18 cellular contexts compared by ENCODE assay signal in genomic region chr12:12871587-12872138, GRCh38. TPM values are rescaled to one million over a fixed set of nuclear protein-coding genes. Genes with fewer than 3 reads are reported as not detected.
DNase-seq lines count a peak whose midpoint lies in the region; ATAC-seq and TF ChIP-seq lines count a peak whose summit lies in the region.
"Had no signal": no experiment of that assay in that cellular context is flagged by ENCODE, and none has a peak within 500 bp of the region (broad histone marks: within the 10 kb centered on the region; RNA-seq: fewer than 3 reads in every experiment).

No MANE protein-coding gene starts in this region.

- H3K27me3 Mint-ChIP-seq in progenitor cell of endocrine pancreas (no peaks in the 10 kb centered on the region), nephron progenitor cell (ENCODE audit: low read depth, poor library complexity) (no peaks in the 10 kb centered on the region)
- no peaks in the 10 kb centered on the region for H3K27me3 Mint-ChIP-seq in stimulated activated naive CD8-positive, alpha-beta T cell treated with anti-CD3 and anti-CD28 coated beads, Interleukin-15, amount 100 ng/mL, for 72 hours
- H3K27me3 Mint-ChIP-seq: activated T-helper 17 cell treated with anti-CD3 and anti-CD28 coated beads, Interleukin-2, amount 50 U/mL, for 72 hours; naive B cell had no signal

- ATAC-seq in RWPE2 (ENCODE audit: low read depth) (no peak), right cardiac atrium (no peak)
- no peak for ATAC-seq in stimulated activated naive CD8-positive, alpha-beta T cell treated with anti-CD3 and anti-CD28 coated beads, Interleukin-15, amount 100 ng/mL, for 72 hours
- ATAC-seq: activated CD4-positive, CD25-positive, alpha-beta regulatory T cell treated with anti-CD3 and anti-CD28 coated beads, Interleukin-2, amount 50 U/mL, for 24 hours; activated T-helper 17 cell treated with anti-CD3 and anti-CD28 coated beads, Interleukin-2, amount 50 U/mL, for 72 hours had no signal

- peaks cover 35% of the 10 kb centered on the region for H3K4me1 ChIP-seq in RWPE2 (ENCODE audit: insufficient read depth, poor library complexity, severe bottlenecking)
- H3K4me1 ChIP-seq in fibroblast of lung (ENCODE audit: control insufficient read depth, extremely low read depth, insufficient read depth, low read length) = peaks cover 20% of the 10 kb centered on the region
- H3K4me1 ChIP-seq in right cardiac atrium (ENCODE audit: control insufficient read depth, insufficient read depth, low read length) = no peaks in the 10 kb centered on the region
- H3K4me1 ChIP-seq: tibial nerve had no signal

- TF ChIP-seq CTCF in C4-2B (conservative IDR thresholded peaks at IDR 0.05) = no peak
- TF ChIP-seq CTCF in RWPE2 (IDR thresholded peaks at IDR 0.05; ENCODE audit: poor library complexity, severe bottlenecking) = no peak
- TF ChIP-seq CTCF in fibroblast of lung (conservative IDR thresholded peaks at IDR 0.05 in 1 of 2, IDR thresholded peaks at IDR 0.05 in 1 of 2; ENCODE audit: low read depth in 1 of 2, low read length in 2 of 2) = no peak
- no peak for TF ChIP-seq CTCF in progenitor cell of endocrine pancreas (IDR thresholded peaks at IDR 0.05; ENCODE audit: unreplicated experiment)
- no peak for TF ChIP-seq CTCF in nephron progenitor cell (IDR thresholded peaks at IDR 0.05)

- H3K4me2 ChIP-seq in fibroblast of lung (ENCODE audit: extremely low read depth, insufficient read depth, low read length) = no peak overlapping the region

- H3K27ac ChIP-seq in C4-2B = peak overlapping the region; percentile 85
- peak overlapping the region; percentile 97 for H3K27ac ChIP-seq in RWPE2 (ENCODE audit: poor library complexity, severe bottlenecking)
- H3K27ac ChIP-seq in fibroblast of lung (ENCODE audit: insufficient read depth, low read length) = peak overlapping the region; percentile 94
- H3K27ac ChIP-seq in right cardiac atrium (ENCODE audit: low read length) = no peak overlapping the region
- H3K27ac ChIP-seq: spleen, tibial nerve had no signal

- peaks cover 32% of the 10 kb centered on the region for H3K4me1 Mint-ChIP-seq in progenitor cell of endocrine pancreas (ENCODE audit: low read depth)
- H3K4me1 Mint-ChIP-seq in nephron progenitor cell = peaks cover 25% of the 10 kb centered on the region
- H3K4me1 Mint-ChIP-seq in stimulated activated naive CD8-positive, alpha-beta T cell treated with anti-CD3 and anti-CD28 coated beads, Interleukin-15, amount 100 ng/mL, for 72 hours = no peaks in the 10 kb centered on the region
- H3K4me1 Mint-ChIP-seq: activated T-helper 17 cell treated with anti-CD3 and anti-CD28 coated beads, Interleukin-2, amount 50 U/mL, for 72 hours had no signal

- H4K20me1 ChIP-seq in fibroblast of lung (ENCODE audit: control insufficient read depth, extremely low read depth, insufficient read depth, low read length) = no peaks in the 10 kb centered on the region

- H3K79me2 ChIP-seq in fibroblast of lung (ENCODE audit: control insufficient read depth, insufficient read depth, low read length) = no peaks in the 10 kb centered on the region

- H3K4me3 Mint-ChIP-seq in progenitor cell of endocrine pancreas (ENCODE audit: low read depth) (peak overlapping the region; percentile 43), nephron progenitor cell (no peak overlapping the region)
- no peak overlapping the region for H3K4me3 Mint-ChIP-seq in stimulated activated naive CD8-positive, alpha-beta T cell treated with anti-CD3 and anti-CD28 coated beads, Interleukin-15, amount 100 ng/mL, for 72 hours
- H3K4me3 Mint-ChIP-seq: activated T-helper 17 cell treated with anti-CD3 and anti-CD28 coated beads, Interleukin-2, amount 50 U/mL, for 72 hours had no signal

- 91% methylated on average over 6 of the region's 6 CpGs for WGBS in right cardiac atrium

- H3K36me3 Mint-ChIP-seq in progenitor cell of endocrine pancreas (ENCODE audit: insufficient read depth) = peaks cover 13% of the 10 kb centered on the region
- peaks cover 21% of the 10 kb centered on the region for H3K36me3 Mint-ChIP-seq in nephron progenitor cell (ENCODE audit: low read depth)

- H2AFZ ChIP-seq in fibroblast of lung (ENCODE audit: low read length) = no peak overlapping the region

- DNase-seq in RWPE2 (ENCODE audit: low spot score) = no peak
- no peak for DNase-seq in fibroblast of lung (ENCODE audit: low read depth in 2 of 2)
- no peak for DNase-seq in progenitor cell of endocrine pancreas (ENCODE audit: low spot score, unreplicated experiment)
- DNase-seq in GM19240 (ENCODE audit: insufficient read length, low spot score) = no peak
- no peak for DNase-seq in right cardiac atrium
- no peak for DNase-seq in nephron progenitor cell
- DNase-seq in stimulated activated naive CD8-positive, alpha-beta T cell treated with anti-CD3 and anti-CD28 coated beads, Interleukin-15, amount 100 ng/mL, for 72 hours = no peak
- DNase-seq: caudate nucleus; effector memory CD4-positive, alpha-beta T cell; naive B cell; NCI-H510A treated with DMSO at 0.1 percent for 48 hours; posterior cingulate gyrus; SIG-M5; spleen had no signal

- intact Hi-C loops in right cardiac atrium (cut with DNase I) = no loop called here

- H3K9me3 Mint-ChIP-seq in progenitor cell of endocrine pancreas (ENCODE audit: low read depth) = peaks cover 3% of the 10 kb centered on the region
- H3K9me3 Mint-ChIP-seq in nephron progenitor cell = no peaks in the 10 kb centered on the region
- no peaks in the 10 kb centered on the region for H3K9me3 Mint-ChIP-seq in stimulated activated naive CD8-positive, alpha-beta T cell treated with anti-CD3 and anti-CD28 coated beads, Interleukin-15, amount 100 ng/mL, for 72 hours
- H3K9me3 Mint-ChIP-seq: activated T-helper 17 cell treated with anti-CD3 and anti-CD28 coated beads, Interleukin-2, amount 50 U/mL, for 72 hours; naive B cell had no signal

- no peaks in the 10 kb centered on the region for H3K27me3 ChIP-seq in RWPE2 (ENCODE audit: insufficient read depth, poor library complexity, severe bottlenecking)
- no peaks in the 10 kb centered on the region for H3K27me3 ChIP-seq in fibroblast of lung (ENCODE audit: control insufficient read depth, insufficient read depth, low read length)
- H3K27me3 ChIP-seq in right cardiac atrium (ENCODE audit: control insufficient read depth, insufficient read depth) = no peaks in the 10 kb centered on the region
- H3K27me3 ChIP-seq: spleen, tibial nerve had no signal

- H3K9me3 ChIP-seq in RWPE2 (ENCODE audit: severe bottlenecking) (no peaks in the 10 kb centered on the region), fibroblast of lung (ENCODE audit: control insufficient read depth, insufficient read depth, low read depth, low read length) (no peaks in the 10 kb centered on the region), right cardiac atrium (ENCODE audit: control insufficient read depth, low read length) (no peaks in the 10 kb centered on the region)
- H3K9me3 ChIP-seq: spleen, tibial nerve had no signal

- no peak overlapping the region for H3K9ac ChIP-seq in fibroblast of lung (ENCODE audit: insufficient read depth, low read length)

- H3K27ac Mint-ChIP-seq in progenitor cell of endocrine pancreas (peak overlapping the region; percentile 92), nephron progenitor cell (no peak overlapping the region)
- H3K27ac Mint-ChIP-seq in stimulated activated naive CD8-positive, alpha-beta T cell treated with anti-CD3 and anti-CD28 coated beads, Interleukin-15, amount 100 ng/mL, for 72 hours = no peak overlapping the region
- H3K27ac Mint-ChIP-seq: activated T-helper 17 cell treated with anti-CD3 and anti-CD28 coated beads, Interleukin-2, amount 50 U/mL, for 72 hours had no signal

- no peak overlapping the region for H3K4me3 ChIP-seq in RWPE2 (ENCODE audit: severe bottlenecking)
- no peak overlapping the region for H3K4me3 ChIP-seq in fibroblast of lung (replicated peaks in 1 of 4; ENCODE audit: control extremely low read depth in 1 of 4, insufficient read depth in 1 of 4, low read depth in 3 of 4, low read length in 4 of 4)
- H3K4me3 ChIP-seq in right cardiac atrium (ENCODE audit: low read length) = no peak overlapping the region
- H3K4me3 ChIP-seq: spleen, tibial nerve had no signal

- H3K36me3 ChIP-seq in RWPE2 (ENCODE audit: low read depth) = no peaks in the 10 kb centered on the region
- no peaks in the 10 kb centered on the region for H3K36me3 ChIP-seq in fibroblast of lung (ENCODE audit: control insufficient read depth, insufficient read depth, low read length)
- H3K36me3 ChIP-seq: spleen, tibial nerve had no signal

RNA-seq across cellular contexts. Expression of gene GPRC5A, which starts 19.7 kb away (rescaled TPM):
- 2.3 and 4.8 TPM in 2 replicates for total RNA-seq in fibroblast of lung
- 46.8 and 83.8 TPM in 2 replicates for polyA plus RNA-seq in fibroblast of lung
- 19.1 and 34.8 TPM in 2 replicates for polyA plus RNA-seq in fibroblast of lung (2012)
- polyA minus RNA-seq in fibroblast of lung (ENCODE audit: low replicate concordance) = 139 and 200 TPM in 2 replicates
- total RNA-seq in progenitor cell of endocrine pancreas = 4.0 and 7.1 TPM in 2 replicates
- 1 to 10 TPM; 1.3 to 8.0 (median 5.4) TPM for total RNA-seq in right cardiac atrium
- polyA plus RNA-seq in right cardiac atrium = 3.7 TPM

RNA-seq across cellular contexts. Expression of gene DDX47, which starts 58.5 kb away (rescaled TPM):
- total RNA-seq in fibroblast of lung (41.9 and 46.2 TPM in 2 replicates), progenitor cell of endocrine pancreas (115 TPM in 2 replicates), right cardiac atrium (10 to 100 TPM; 31.9 to 33.3 (median 32.6) TPM)
- polyA plus RNA-seq in fibroblast of lung (83.2 and 113 TPM in 2 replicates), right cardiac atrium (23.0 TPM)
- 46.6 and 59.9 TPM in 2 replicates for polyA plus RNA-seq in fibroblast of lung (2012)
- 24.9 and 64.0 TPM in 2 replicates for polyA minus RNA-seq in fibroblast of lung (ENCODE audit: low replicate concordance)
